Comparison of ENCODE assay signal across 1 cellular context in the genomic region with DNA sequence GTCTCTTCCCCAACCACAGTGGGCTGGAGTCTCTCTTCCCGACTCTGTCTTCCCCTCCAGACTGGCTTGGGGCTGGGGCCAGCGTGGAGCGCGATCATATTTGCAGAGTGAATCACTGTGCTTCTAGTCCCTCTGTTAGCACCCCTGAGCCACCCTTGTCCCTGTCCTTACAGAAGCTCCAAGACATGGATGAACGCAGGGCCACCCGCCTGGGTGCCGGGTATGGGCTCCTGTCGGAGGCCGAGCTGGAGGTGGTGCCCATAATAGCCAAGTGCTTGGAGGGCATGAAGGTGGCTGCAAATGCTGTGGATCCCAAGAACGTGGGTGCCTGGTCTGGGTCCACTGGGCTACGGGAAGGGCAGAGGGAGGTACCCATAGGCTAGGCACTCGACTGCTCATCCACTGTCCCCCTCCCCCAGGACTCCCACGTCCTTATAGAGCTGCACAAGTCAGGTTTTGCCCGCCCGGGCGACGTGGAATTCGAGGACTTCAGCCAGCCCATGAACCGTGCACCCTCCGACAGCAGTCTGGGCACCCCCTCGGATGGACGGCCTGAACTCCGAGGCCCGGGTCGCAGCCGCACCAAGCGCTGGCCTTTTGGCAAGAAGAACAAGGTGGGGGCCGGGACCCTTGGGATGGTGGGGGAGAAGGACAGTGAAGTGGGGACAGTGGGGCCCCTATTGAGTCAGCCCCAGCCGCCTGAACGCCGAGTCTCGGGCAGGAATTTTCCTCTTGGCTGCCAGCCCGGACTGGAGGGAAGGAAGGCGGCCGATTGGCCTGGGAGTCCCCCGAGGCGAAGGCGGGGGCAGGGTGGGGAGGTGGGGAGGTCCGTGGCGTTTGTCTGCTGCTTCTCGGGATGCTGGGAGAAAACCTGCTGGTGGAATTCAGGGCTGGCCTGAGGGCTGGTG.
A peak's percentile ranks its signal among the peaks of the same experiment; 100 is the strongest.
TF ChIP-seq lines count a peak whose summit lies in the region.

No MANE protein-coding gene starts in this region.

TF ChIP-seq in K562, 482 proteins besides CTCF, POLR2A, EP300 and RAD21:
- no peak for TF ChIP-seq PRMT5 (CRISPR knock-in tag; IDR thresholded peaks at IDR 0.05)
- no peak for TF ChIP-seq HDAC8 (tag; IDR thresholded peaks at IDR 0.05)
- TF ChIP-seq NFIC (IDR thresholded peaks at IDR 0.05): peak; percentile 25; the same call in 1 of the 2 replicates
- TF ChIP-seq, protein P1, sequence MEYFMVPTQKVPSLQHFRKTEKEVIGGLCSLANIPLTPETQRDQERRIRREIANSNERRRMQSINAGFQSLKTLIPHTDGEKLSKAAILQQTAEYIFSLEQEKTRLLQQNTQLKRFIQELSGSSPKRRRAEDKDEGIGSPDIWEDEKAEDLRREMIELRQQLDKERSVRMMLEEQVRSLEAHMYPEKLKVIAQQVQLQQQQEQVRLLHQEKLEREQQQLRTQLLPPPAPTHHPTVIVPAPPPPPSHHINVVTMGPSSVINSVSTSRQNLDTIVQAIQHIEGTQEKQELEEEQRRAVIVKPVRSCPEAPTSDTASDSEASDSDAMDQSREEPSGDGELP (CRISPR knock-in tag; IDR thresholded peaks at IDR 0.05; ENCODE audit: borderline replicate concordance): peak; percentile 19; the same call in 1 of the 2 replicates
- TF ChIP-seq, protein P2, sequence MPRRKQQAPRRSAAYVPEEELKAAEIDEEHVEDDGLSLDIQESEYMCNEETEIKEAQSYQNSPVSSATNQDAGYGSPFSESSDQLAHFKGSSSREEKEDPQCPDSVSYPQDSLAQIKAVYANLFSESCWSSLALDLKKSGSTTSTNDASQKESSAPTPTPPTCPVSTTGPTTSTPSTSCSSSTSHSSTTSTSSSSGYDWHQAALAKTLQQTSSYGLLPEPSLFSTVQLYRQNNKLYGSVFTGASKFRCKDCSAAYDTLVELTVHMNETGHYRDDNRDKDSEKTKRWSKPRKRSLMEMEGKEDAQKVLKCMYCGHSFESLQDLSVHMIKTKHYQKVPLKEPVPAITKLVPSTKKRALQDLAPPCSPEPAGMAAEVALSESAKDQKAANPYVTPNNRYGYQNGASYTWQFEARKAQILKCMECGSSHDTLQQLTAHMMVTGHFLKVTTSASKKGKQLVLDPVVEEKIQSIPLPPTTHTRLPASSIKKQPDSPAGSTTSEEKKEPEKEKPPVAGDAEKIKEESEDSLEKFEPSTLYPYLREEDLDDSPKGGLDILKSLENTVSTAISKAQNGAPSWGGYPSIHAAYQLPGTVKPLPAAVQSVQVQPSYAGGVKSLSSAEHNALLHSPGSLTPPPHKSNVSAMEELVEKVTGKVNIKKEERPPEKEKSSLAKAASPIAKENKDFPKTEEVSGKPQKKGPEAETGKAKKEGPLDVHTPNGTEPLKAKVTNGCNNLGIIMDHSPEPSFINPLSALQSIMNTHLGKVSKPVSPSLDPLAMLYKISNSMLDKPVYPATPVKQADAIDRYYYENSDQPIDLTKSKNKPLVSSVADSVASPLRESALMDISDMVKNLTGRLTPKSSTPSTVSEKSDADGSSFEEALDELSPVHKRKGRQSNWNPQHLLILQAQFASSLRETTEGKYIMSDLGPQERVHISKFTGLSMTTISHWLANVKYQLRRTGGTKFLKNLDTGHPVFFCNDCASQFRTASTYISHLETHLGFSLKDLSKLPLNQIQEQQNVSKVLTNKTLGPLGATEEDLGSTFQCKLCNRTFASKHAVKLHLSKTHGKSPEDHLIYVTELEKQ (CRISPR knock-in tag; IDR thresholded peaks at IDR 0.05): no peak
- TF ChIP-seq MAFG (tag; conservative IDR thresholded peaks at IDR 0.05): no peak
- TF ChIP-seq, protein P3, sequence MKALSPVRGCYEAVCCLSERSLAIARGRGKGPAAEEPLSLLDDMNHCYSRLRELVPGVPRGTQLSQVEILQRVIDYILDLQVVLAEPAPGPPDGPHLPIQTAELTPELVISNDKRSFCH (CRISPR knock-in tag; IDR thresholded peaks at IDR 0.05): no peak
- TF ChIP-seq, protein P3 (tag; IDR thresholded peaks at IDR 0.05): no peak
- no peak for TF ChIP-seq FOXK1 (CRISPR knock-in tag; IDR thresholded peaks at IDR 0.05; ENCODE audit: borderline replicate concordance)
- TF ChIP-seq, protein P4, sequence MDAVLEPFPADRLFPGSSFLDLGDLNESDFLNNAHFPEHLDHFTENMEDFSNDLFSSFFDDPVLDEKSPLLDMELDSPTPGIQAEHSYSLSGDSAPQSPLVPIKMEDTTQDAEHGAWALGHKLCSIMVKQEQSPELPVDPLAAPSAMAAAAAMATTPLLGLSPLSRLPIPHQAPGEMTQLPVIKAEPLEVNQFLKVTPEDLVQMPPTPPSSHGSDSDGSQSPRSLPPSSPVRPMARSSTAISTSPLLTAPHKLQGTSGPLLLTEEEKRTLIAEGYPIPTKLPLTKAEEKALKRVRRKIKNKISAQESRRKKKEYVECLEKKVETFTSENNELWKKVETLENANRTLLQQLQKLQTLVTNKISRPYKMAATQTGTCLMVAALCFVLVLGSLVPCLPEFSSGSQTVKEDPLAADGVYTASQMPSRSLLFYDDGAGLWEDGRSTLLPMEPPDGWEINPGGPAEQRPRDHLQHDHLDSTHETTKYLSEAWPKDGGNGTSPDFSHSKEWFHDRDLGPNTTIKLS (IDR thresholded peaks at IDR 0.05; ENCODE audit: borderline replicate concordance, low read depth): no peak
- TF ChIP-seq RBM22 (IDR thresholded peaks at IDR 0.05; ENCODE audit: low read depth, low read length, poor library complexity, severe bottlenecking): peak; percentile 42
- TF ChIP-seq ZNF165 (CRISPR knock-in tag; IDR thresholded peaks at IDR 0.05; ENCODE audit: borderline replicate concordance): no peak
- TF ChIP-seq, protein P5, sequence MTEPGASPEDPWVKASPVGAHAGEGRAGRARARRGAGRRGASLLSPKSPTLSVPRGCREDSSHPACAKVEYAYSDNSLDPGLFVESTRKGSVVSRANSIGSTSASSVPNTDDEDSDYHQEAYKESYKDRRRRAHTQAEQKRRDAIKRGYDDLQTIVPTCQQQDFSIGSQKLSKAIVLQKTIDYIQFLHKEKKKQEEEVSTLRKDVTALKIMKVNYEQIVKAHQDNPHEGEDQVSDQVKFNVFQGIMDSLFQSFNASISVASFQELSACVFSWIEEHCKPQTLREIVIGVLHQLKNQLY (CRISPR knock-in tag; conservative IDR thresholded peaks at IDR 0.05): no peak
- no peak for TF ChIP-seq ETS2 (tag; IDR thresholded peaks at IDR 0.05; ENCODE audit: borderline replicate concordance, poor library complexity, severe bottlenecking)
- no peak for TF ChIP-seq SRSF9 (IDR thresholded peaks at IDR 0.05; ENCODE audit: borderline replicate concordance, low read depth, low read length)
- no peak for TF ChIP-seq FOXK2 (conservative IDR thresholded peaks at IDR 0.05 in 1 of 2, IDR thresholded peaks at IDR 0.05 in 1 of 2; ENCODE audit: low read depth in 2 of 2)
- TF ChIP-seq, protein P6, sequence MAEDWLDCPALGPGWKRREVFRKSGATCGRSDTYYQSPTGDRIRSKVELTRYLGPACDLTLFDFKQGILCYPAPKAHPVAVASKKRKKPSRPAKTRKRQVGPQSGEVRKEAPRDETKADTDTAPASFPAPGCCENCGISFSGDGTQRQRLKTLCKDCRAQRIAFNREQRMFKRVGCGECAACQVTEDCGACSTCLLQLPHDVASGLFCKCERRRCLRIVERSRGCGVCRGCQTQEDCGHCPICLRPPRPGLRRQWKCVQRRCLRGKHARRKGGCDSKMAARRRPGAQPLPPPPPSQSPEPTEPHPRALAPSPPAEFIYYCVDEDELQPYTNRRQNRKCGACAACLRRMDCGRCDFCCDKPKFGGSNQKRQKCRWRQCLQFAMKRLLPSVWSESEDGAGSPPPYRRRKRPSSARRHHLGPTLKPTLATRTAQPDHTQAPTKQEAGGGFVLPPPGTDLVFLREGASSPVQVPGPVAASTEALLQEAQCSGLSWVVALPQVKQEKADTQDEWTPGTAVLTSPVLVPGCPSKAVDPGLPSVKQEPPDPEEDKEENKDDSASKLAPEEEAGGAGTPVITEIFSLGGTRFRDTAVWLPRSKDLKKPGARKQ (CRISPR knock-in tag; IDR thresholded peaks at IDR 0.05): no peak
- TF ChIP-seq, protein P7, sequence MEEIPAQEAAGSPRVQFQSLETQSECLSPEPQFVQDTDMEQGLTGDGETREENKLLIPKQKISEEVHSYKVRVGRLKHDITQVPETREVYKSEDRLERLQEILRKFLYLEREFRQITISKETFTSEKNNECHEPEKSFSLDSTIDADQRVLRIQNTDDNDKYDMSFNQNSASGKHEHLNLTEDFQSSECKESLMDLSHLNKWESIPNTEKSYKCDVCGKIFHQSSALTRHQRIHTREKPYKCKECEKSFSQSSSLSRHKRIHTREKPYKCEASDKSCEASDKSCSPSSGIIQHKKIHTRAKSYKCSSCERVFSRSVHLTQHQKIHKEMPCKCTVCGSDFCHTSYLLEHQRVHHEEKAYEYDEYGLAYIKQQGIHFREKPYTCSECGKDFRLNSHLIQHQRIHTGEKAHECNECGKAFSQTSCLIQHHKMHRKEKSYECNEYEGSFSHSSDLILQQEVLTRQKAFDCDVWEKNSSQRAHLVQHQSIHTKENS (CRISPR knock-in tag; IDR thresholded peaks at IDR 0.05): no peak
- TF ChIP-seq, protein P8, sequence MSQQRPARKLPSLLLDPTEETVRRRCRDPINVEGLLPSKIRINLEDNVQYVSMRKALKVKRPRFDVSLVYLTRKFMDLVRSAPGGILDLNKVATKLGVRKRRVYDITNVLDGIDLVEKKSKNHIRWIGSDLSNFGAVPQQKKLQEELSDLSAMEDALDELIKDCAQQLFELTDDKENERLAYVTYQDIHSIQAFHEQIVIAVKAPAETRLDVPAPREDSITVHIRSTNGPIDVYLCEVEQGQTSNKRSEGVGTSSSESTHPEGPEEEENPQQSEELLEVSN (IDR thresholded peaks at IDR 0.05; ENCODE audit: borderline replicate concordance in 1 of 2, extremely low read depth in 1 of 2, insufficient read depth in 1 of 2, insufficient read length in 1 of 2, low read depth in 1 of 2, low read length in 1 of 2, poor library complexity in 1 of 2, severe bottlenecking in 1 of 2): no peak
- TF ChIP-seq PTBP1 (IDR thresholded peaks at IDR 0.05; ENCODE audit: low read depth, low read length): no peak
- TF ChIP-seq MYBL2 (IDR thresholded peaks at IDR 0.05; ENCODE audit: low read depth): no peak
- no peak for TF ChIP-seq MYBL2 (CRISPR knock-in tag; IDR thresholded peaks at IDR 0.05; ENCODE audit: borderline replicate concordance)
- TF ChIP-seq, protein P9, sequence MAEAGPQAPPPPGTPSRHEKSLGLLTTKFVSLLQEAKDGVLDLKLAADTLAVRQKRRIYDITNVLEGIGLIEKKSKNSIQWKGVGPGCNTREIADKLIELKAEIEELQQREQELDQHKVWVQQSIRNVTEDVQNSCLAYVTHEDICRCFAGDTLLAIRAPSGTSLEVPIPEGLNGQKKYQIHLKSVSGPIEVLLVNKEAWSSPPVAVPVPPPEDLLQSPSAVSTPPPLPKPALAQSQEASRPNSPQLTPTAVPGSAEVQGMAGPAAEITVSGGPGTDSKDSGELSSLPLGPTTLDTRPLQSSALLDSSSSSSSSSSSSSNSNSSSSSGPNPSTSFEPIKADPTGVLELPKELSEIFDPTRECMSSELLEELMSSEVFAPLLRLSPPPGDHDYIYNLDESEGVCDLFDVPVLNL (CRISPR knock-in tag; IDR thresholded peaks at IDR 0.05; ENCODE audit: low read depth): no peak
- peak; percentile 60; the same call in 1 of the 2 replicates for TF ChIP-seq RBFOX2 (IDR thresholded peaks at IDR 0.05; ENCODE audit: low read depth, low read length)
- peak; percentile 61 for TF ChIP-seq POLR2G (IDR thresholded peaks at IDR 0.05; ENCODE audit: low read depth, low read length)
